22 cellular contexts compared by ENCODE assay signal in genomic region chr15:87263844-87264243, GRCh38.
"Had no signal": no experiment of that assay in that cellular context is flagged by ENCODE, and none has a peak within 500 bp of the region (broad histone marks: within the 10 kb centered on the region; RNA-seq: fewer than 3 reads in every experiment).

No MANE protein-coding gene starts in this region.

- H3K4me3 ChIP-seq: coronary artery, esophagus muscularis mucosa, left ventricle myocardium inferior, lower lobe of right lung, pancreas, right lobe of liver, stomach, thyroid gland, vagina had no signal

- H3K9me3 ChIP-seq: left ventricle myocardium inferior, lower lobe of right lung, pancreas, right lobe of liver, thyroid gland, vagina had no signal

- H3K36me3 ChIP-seq: esophagus muscularis mucosa, left ventricle myocardium inferior, lower lobe of right lung, pancreas, right lobe of liver, stomach, thyroid gland, vagina had no signal

- DNase-seq: dermis blood vessel endothelial cell; effector memory CD4-positive, alpha-beta T cell; hypothalamus; kidney; left ventricle myocardium inferior; lower lobe of right lung; natural killer cell; pancreas; retina; right lobe of liver; small intestine; stimulated activated CD4-positive, alpha-beta T cell treated with anti-CD3 and anti-CD28 coated beads, Interleukin-15, amount 100 ng/mL, for 24 hours; stimulated activated CD4-positive, alpha-beta T cell treated with anti-CD3 and anti-CD28 coated beads, Interleukin-4, amount 100 ng/mL, for 1 hour; stimulated activated CD8-positive, alpha-beta memory T cell treated with anti-CD3 and anti-CD28 coated beads, Interleukin-4, amount 100 ng/mL, for 48 hours; stimulated activated naive CD4-positive, alpha-beta T cell treated with Interleukin-2 at 50 U/mL for 16 hours; stomach; thyroid gland had no signal

- H3K27me3 ChIP-seq: esophagus muscularis mucosa, pancreas, right lobe of liver, stomach, thyroid gland, vagina had no signal

- ATAC-seq: lower lobe of right lung, natural killer cell, pancreas, right lobe of liver had no signal

- H3K27ac ChIP-seq: coronary artery, esophagus muscularis mucosa, left ventricle myocardium inferior, lower lobe of right lung, pancreas, right lobe of liver, stomach, thyroid gland, vagina had no signal

- FAIRE-seq: endothelial cell of umbilical vein, frontal cortex, kidney, pancreas, small intestine had no signal

- H3K4me1 ChIP-seq: esophagus muscularis mucosa, left ventricle myocardium inferior, lower lobe of right lung, pancreas, right lobe of liver, stomach, thyroid gland, vagina had no signal
